ENCODE assay signal across 8 cellular contexts in genomic region chr16:28211758-28212531, GRCh38. TPM values are rescaled to one million over a fixed set of nuclear protein-coding genes. Genes with fewer than 3 reads are reported as not detected.
DNase-seq lines count a peak whose midpoint lies in the region; ATAC-seq and TF ChIP-seq lines count a peak whose summit lies in the region.

XPO6 (minus strand) TSS chr16:28211965; CDS start chr16:28211368, 597 bp downstream.

- no peaks in the 10 kb centered on the region for H3K9me3 ChIP-seq in MG63

- peaks cover 15% of the 10 kb centered on the region for H3K36me3 Mint-ChIP-seq in nephron (ENCODE audit: low read depth)

- no peaks in the 10 kb centered on the region for H3K9me3 Mint-ChIP-seq in nephron

- peaks cover 25% of the 10 kb centered on the region for H3K4me1 Mint-ChIP-seq in nephron

- H3K27ac Mint-ChIP-seq in nephron = peak within 1 kb of the TSS; percentile 31 to 86 (median 47)

- H3K27me3 Mint-ChIP-seq in nephron (ENCODE audit: low read depth) = no peaks in the 10 kb centered on the region

- H3K36me3 ChIP-seq in H7 (replicated peaks; ENCODE audit: control insufficient read depth, insufficient read depth, low read length) = peaks cover 9% of the 10 kb centered on the region
- peaks cover 41% of the 10 kb centered on the region for H3K36me3 ChIP-seq in MG63

- DNase-seq in EL (peak; percentile 94), H7 (peak; percentile 99), MG63 (peak; percentile 93), SHP77 (lab: John Stamatoyannopoulos, UW) (peak; percentile 90 to 92), fibroblast of pulmonary artery (ENCODE audit: low read depth) (peak; percentile 95)
- peak; percentile 96 for DNase-seq in activated effector memory CD4-positive, alpha-beta T cell treated with Interleukin-2 at 50 U/mL for 16 hours
- DNase-seq in stimulated activated naive CD8-positive, alpha-beta T cell treated with anti-CD3 and anti-CD28 coated beads, Interleukin-15, Interleukin-2, amounts not matched to agents 100 U/mL and 50 U/mL, for 24 hours = peak; percentile 100

- TF ChIP-seq CTCF in fibroblast of pulmonary artery (IDR thresholded peaks at IDR 0.05; ENCODE audit: low read length, missing control alignments) (no peak), nephron (IDR thresholded peaks at IDR 0.05; ENCODE audit: unreplicated experiment in 3 of 3) (no peak)

- H3K27me3 ChIP-seq in H7 (ENCODE audit: control insufficient read depth, insufficient read depth, low read length) (no peaks in the 10 kb centered on the region), MG63 (no peaks in the 10 kb centered on the region)

- ATAC-seq in stimulated activated naive CD8-positive, alpha-beta T cell treated with anti-CD3 and anti-CD28 coated beads, Interleukin-15, Interleukin-2, amounts not matched to agents 100 U/mL and 50 U/mL, for 24 hours = peak; percentile 90

- H3K4me3 Mint-ChIP-seq in nephron = peak within 1 kb of the TSS; percentile 88 to 98 (median 92)

- peak within 1 kb of the TSS; percentile 80 for H3K4me3 ChIP-seq in H7 (ENCODE audit: insufficient read depth, low read depth, low read length)
- H3K4me3 ChIP-seq in MG63 = peak within 1 kb of the TSS; percentile 97
- H3K4me3 ChIP-seq in fibroblast of pulmonary artery (replicated peaks; ENCODE audit: low read depth, low read length) = peak within 1 kb of the TSS; percentile 82

RNA-seq across cellular contexts. Expression of gene XPO6, which starts in this region (rescaled TPM):
- total RNA-seq in H7 (2014; rRNA removed; shearing (Covaris generic)) = 159 and 188 TPM in 2 replicates
- total RNA-seq in MG63 (2014; rRNA removed; shearing (Covaris generic); ENCODE audit: low replicate concordance) = 92.5 and 102 TPM in 2 replicates

Comparison
In these comparisons a context has a peak if more than half of its experiments do, and no peak if none do; other contexts are left out.
1. Peak in every context shown above with its lines: DNase-seq, ATAC-seq and H3K4me3 ChIP-seq.